ENCODE assay signal across 22 cellular contexts in genomic region chr12:132165584-132165983, GRCh38. TPM values are rescaled to one million over a fixed set of nuclear protein-coding genes. Genes with fewer than 3 reads are reported as not detected.
DNase-seq lines count a peak whose midpoint lies in the region; ATAC-seq, FAIRE-seq and TF ChIP-seq lines count a peak whose summit lies in the region.
"Had no signal": no experiment of that assay in that cellular context is flagged by ENCODE, and none has a peak within 500 bp of the region (broad histone marks: within the 10 kb centered on the region; RNA-seq: fewer than 3 reads in every experiment).

No MANE protein-coding gene starts in this region.

- intact Hi-C loops in kidney (cut with DNase I) = no loop called here
- intact Hi-C loops in upper lobe of right lung (cut with DNase I) = no loop called here
- intact Hi-C loops in stomach (cut with DNase I; ENCODE audit: low total_unique reads) = no loop called here

- CTCF ChIA-PET in WTC11 (lab: Charles Lee) = no interaction called here

- no peaks in the 10 kb centered on the region for H3K9me3 ChIP-seq in kidney (ENCODE audit: control insufficient read depth in 1 of 2, low read length in 2 of 2)
- H3K9me3 ChIP-seq in upper lobe of right lung = no peaks in the 10 kb centered on the region
- no peaks in the 10 kb centered on the region for H3K9me3 ChIP-seq in stomach
- H3K9me3 ChIP-seq: BLaER1, Caco-2, HAP-1 had no signal

- no peaks in the 10 kb centered on the region for H3K36me3 ChIP-seq in kidney (ENCODE audit: control insufficient read depth in 1 of 2, insufficient read depth in 2 of 2, low read length in 2 of 2)
- no peaks in the 10 kb centered on the region for H3K36me3 ChIP-seq in upper lobe of right lung
- no peaks in the 10 kb centered on the region for H3K36me3 ChIP-seq in stomach
- H3K36me3 ChIP-seq: BLaER1, HAP-1 had no signal

- H3K9me3 Mint-ChIP-seq in WTC11 = peaks cover 15% of the 10 kb centered on the region
- H3K9me3 Mint-ChIP-seq: CD4-positive, CD25-positive, alpha-beta regulatory T cell; CD8-positive, alpha-beta T cell had no signal

- DNase-seq in DMS 273 (lab: John Stamatoyannopoulos, UW; ENCODE audit: unreplicated experiment) (peak; percentile 15), DMS 273 treated with DMSO at 0.1 percent for 48 hours (lab: John Stamatoyannopoulos, UW) (no peak), WTC11 (ENCODE audit: low spot score) (no peak), kidney (peak; percentile 43), upper lobe of right lung (peak; percentile 19), stomach (no peak)
- DNase-seq: Caco-2; CD4-positive, CD25-positive, alpha-beta regulatory T cell; CD8-positive, alpha-beta T cell; DMS79 treated with DMSO at 0.1 percent for 48 hours; GF-D8; GOT3; HFFc6 had no signal

- no peak overlapping the region for H3K27ac Mint-ChIP-seq in WTC11
- H3K27ac Mint-ChIP-seq: B cell; CD4-positive, CD25-positive, alpha-beta regulatory T cell; CD8-positive, alpha-beta T cell; HFFc6 had no signal

- peaks cover 20% of the 10 kb centered on the region for H3K27me3 Mint-ChIP-seq in WTC11 (ENCODE audit: low read depth)
- H3K27me3 Mint-ChIP-seq: CD4-positive, CD25-positive, alpha-beta regulatory T cell had no signal

- TF ChIP-seq CTCF in WTC11 (IDR thresholded peaks at IDR 0.05) = no peak
- TF ChIP-seq CTCF in kidney (IDR thresholded peaks at IDR 0.05; ENCODE audit: borderline replicate concordance, extremely low read depth, insufficient read depth) = no peak
- TF ChIP-seq CTCF in upper lobe of right lung (IDR thresholded peaks at IDR 0.05) = no peak
- no peak for TF ChIP-seq CTCF in stomach (IDR thresholded peaks at IDR 0.05)

- no peak overlapping the region for H3K27ac ChIP-seq in kidney (ENCODE audit: low read depth in 2 of 2, low read length in 2 of 2)
- no peak overlapping the region for H3K27ac ChIP-seq in upper lobe of right lung
- H3K27ac ChIP-seq in stomach = no peak overlapping the region
- H3K27ac ChIP-seq: 22Rv1, BLaER1, C4-2B had no signal

- no peak for TF ChIP-seq EP300 in stomach (IDR thresholded peaks at IDR 0.05)

- H3K4me3 Mint-ChIP-seq in WTC11 = no peak overlapping the region
- H3K4me3 Mint-ChIP-seq: B cell; CD4-positive, CD25-positive, alpha-beta regulatory T cell; CD8-positive, alpha-beta T cell; HFFc6 had no signal

- peaks cover 17% of the 10 kb centered on the region for H3K27me3 ChIP-seq in upper lobe of right lung
- H3K27me3 ChIP-seq in stomach = peaks cover 0 to 66% (median 18%) of the 10 kb centered on the region in 3 donors

- H3K36me3 Mint-ChIP-seq in WTC11 = no peaks in the 10 kb centered on the region
- H3K36me3 Mint-ChIP-seq: CD4-positive, CD25-positive, alpha-beta regulatory T cell; CD8-positive, alpha-beta T cell had no signal

- no peak overlapping the region for H3K4me3 ChIP-seq in kidney (ENCODE audit: low read length in 2 of 2)
- H3K4me3 ChIP-seq in upper lobe of right lung = no peak overlapping the region
- no peak overlapping the region for H3K4me3 ChIP-seq in stomach
- H3K4me3 ChIP-seq: BLaER1, HAP-1 had no signal

- 89 to 95% (median 94%) methylated on average over 6 of the region's 6 CpGs for WGBS in stomach, 5 donors

- H3K9ac ChIP-seq in kidney (ENCODE audit: low read length in 2 of 2) = no peak overlapping the region
- H3K9ac ChIP-seq: BLaER1 had no signal

- H3K4me1 Mint-ChIP-seq in WTC11 = no peaks in the 10 kb centered on the region
- H3K4me1 Mint-ChIP-seq: B cell had no signal

- POLR2A ChIA-PET in WTC11 (lab: Charles Lee) = no interaction called here

- H3K4me1 ChIP-seq in kidney (ENCODE audit: control insufficient read depth in 1 of 2, insufficient read depth in 1 of 2, low read depth in 1 of 2, low read length in 2 of 2) = peaks cover 0 to 6% of the 10 kb centered on the region in 2 donors
- H3K4me1 ChIP-seq in upper lobe of right lung = peaks cover 13% of the 10 kb centered on the region
- H3K4me1 ChIP-seq in stomach = peaks cover 0 to 24% (median 19%) of the 10 kb centered on the region in 4 donors
- H3K4me1 ChIP-seq: Caco-2, HAP-1 had no signal

- ATAC-seq in WTC11 (no peak), upper lobe of right lung (no peak), GM21367 (IDR thresholded peaks at IDR 0.05; ENCODE audit: unreplicated experiment) (no peak)
- ATAC-seq: CD8-positive, alpha-beta T cell had no signal

- FAIRE-seq in kidney (lab: Jason Lieb, UNC) = no peak
- FAIRE-seq: GM12891, GM18507, H54 had no signal

- no peak for TF ChIP-seq POLR2A in stomach (IDR thresholded peaks at IDR 0.05)

TF ChIP-seq in WTC11, 78 proteins besides CTCF, POLR2A, EP300 and RAD21:
- no peak for TF ChIP-seq CDX4 (CRISPR knock-in tag; IDR thresholded peaks at IDR 0.05; ENCODE audit: borderline replicate concordance)
- TF ChIP-seq USF2 (CRISPR knock-in tag; IDR thresholded peaks at IDR 0.05) = no peak
- TF ChIP-seq E2F1 (CRISPR knock-in tag; IDR thresholded peaks at IDR 0.05) = no peak
- TF ChIP-seq GRHL2 (CRISPR knock-in tag; IDR thresholded peaks at IDR 0.05; ENCODE audit: insufficient replicate concordance, severe bottlenecking) = no peak
- TF ChIP-seq IRF1 (CRISPR knock-in tag; IDR thresholded peaks at IDR 0.05) = no peak
- TF ChIP-seq ZNF423 (CRISPR knock-in tag; IDR thresholded peaks at IDR 0.05) = no peak
- TF ChIP-seq HMGA2 (CRISPR knock-in tag; IDR thresholded peaks at IDR 0.05) = peak; percentile 90
- TF ChIP-seq CBFB (CRISPR knock-in tag; IDR thresholded peaks at IDR 0.05; ENCODE audit: low read depth) = no peak

RNA-seq across cellular contexts. Expression of gene NOC4L, which starts 21.3 kb away (rescaled TPM):
- 38.0 to 41.4 TPM (median 39.6 TPM) in 3 replicates for total RNA-seq in WTC11 (2021)
- total RNA-seq in kidney = 20.0 TPM
- 22.3 TPM for polyA plus RNA-seq in kidney (ENCODE audit: insufficient read depth, low read depth, low replicate concordance)
- total RNA-seq in upper lobe of right lung = 16.5 TPM
- total RNA-seq in stomach = 10 to 100 TPM in 3 of 5 donors, 1 to 10 TPM in 2; 2.2 to 63.6 (median 23.0) TPM
- 10 to 100 TPM; 33.2 to 43.7 (median 37.9) TPM for polyA plus RNA-seq in stomach

RNA-seq across cellular contexts. Expression of gene DDX51, which starts 21.5 kb away (rescaled TPM):
- 32.7 to 34.2 TPM (median 33.3 TPM) in 3 replicates for total RNA-seq in WTC11 (2021)
- total RNA-seq in kidney = 19.6 TPM
- polyA plus RNA-seq in kidney (ENCODE audit: insufficient read depth, low read depth, low replicate concordance) = 10.3 TPM
- 16.2 TPM for total RNA-seq in upper lobe of right lung
- 10 to 100 TPM in 4 of 5 donors, 1 to 10 TPM in 1; 7.0 to 69.5 (median 12.9) TPM for total RNA-seq in stomach
- polyA plus RNA-seq in stomach = 10 to 100 TPM in 2 of 3 donors, 1 to 10 TPM in 1; 6.6 to 16.0 (median 13.6) TPM

Comparison
In these comparisons a context has a peak if more than half of its experiments do, and no peak if none do; other contexts are left out.
1. DNase-seq: peak in DMS 273 (single experiment), kidney (single experiment) and upper lobe of right lung (single experiment); none in DMS 273 treated with DMSO at 0.1 percent for 48 hours (single experiment), WTC11 (single experiment) and stomach (single experiment).